1 cellular context compared by ENCODE assay signal in the genomic region with DNA sequence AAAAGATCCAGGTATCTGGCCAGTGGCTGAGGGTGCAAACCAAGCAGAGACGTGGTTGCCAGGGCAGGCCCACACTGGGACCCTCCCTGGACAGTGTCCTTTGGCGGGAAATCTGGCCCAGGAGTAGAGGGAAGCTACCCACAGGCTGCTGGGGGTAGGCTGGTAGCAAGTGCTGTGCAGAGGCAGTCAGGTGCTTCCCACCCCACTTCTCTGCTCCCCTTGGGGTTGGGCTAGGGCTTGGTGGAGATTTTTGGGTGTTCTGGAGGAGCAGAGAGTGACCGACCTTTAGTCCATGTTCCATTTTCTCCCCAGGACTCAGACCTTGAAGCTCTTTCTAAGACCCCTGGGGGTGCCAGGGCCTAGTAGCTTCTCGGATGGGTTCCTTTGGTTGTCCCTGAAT.
TF ChIP-seq lines count a peak whose summit lies in the region.

No MANE protein-coding gene starts in this region.

TF ChIP-seq in IMR-90, 13 proteins besides CTCF, POLR2A, EP300 and RAD21:
- no peak for TF ChIP-seq MAZ (IDR thresholded peaks at IDR 0.05; ENCODE audit: borderline replicate concordance, low read depth, low read length)
TF ChIP-seq in IMR-90: peak in this region for 0.
